ENCODE assay signal across 10 cellular contexts in genomic region chr7:27169658-27170493, GRCh38. TPM values are rescaled to one million over a fixed set of nuclear protein-coding genes. Genes with fewer than 3 reads are reported as not detected.
DNase-seq lines count a peak whose midpoint lies in the region; ATAC-seq lines count a peak whose summit lies in the region.
"Had no signal": no experiment of that assay in that cellular context is flagged by ENCODE, and none has a peak within 500 bp of the region (broad histone marks: within the 10 kb centered on the region; RNA-seq: fewer than 3 reads in every experiment).

No MANE protein-coding gene starts in this region.

- H4K8ac ChIP-seq in trophoblast cell (ENCODE audit: low read depth, low read length) = no peak overlapping the region

- H4K91ac ChIP-seq in trophoblast cell (ENCODE audit: low read depth, low read length) = no peak overlapping the region

- H3K4ac ChIP-seq in trophoblast cell (ENCODE audit: low read depth, low read length) = no peak overlapping the region

- H3K27me3 ChIP-seq in duodenal mucosa (ENCODE audit: control insufficient read depth in 1 of 2, insufficient read depth in 2 of 2, low read length in 2 of 2) (peaks cover 94 to 98% of the 10 kb centered on the region in 2 donors), trophoblast cell (ENCODE audit: insufficient read depth, low read length) (peaks cover 91% of the 10 kb centered on the region)

- H3K9me3 ChIP-seq in duodenal mucosa (ENCODE audit: control insufficient read depth in 1 of 2, low read length in 2 of 2) (no peaks in the 10 kb centered on the region), trophoblast cell (ENCODE audit: insufficient read depth, low read depth, low read length) (peaks cover 49% of the 10 kb centered on the region)

- H3K79me1 ChIP-seq in trophoblast cell (ENCODE audit: low read length) = no peaks in the 10 kb centered on the region

- no peak overlapping the region for H3K18ac ChIP-seq in trophoblast cell (ENCODE audit: low read length)

- H3K14ac ChIP-seq in trophoblast cell (ENCODE audit: low read length) = no peak overlapping the region

- no peaks in the 10 kb centered on the region for H3K79me2 ChIP-seq in trophoblast cell (ENCODE audit: control insufficient read depth, insufficient read depth, low read length, poor library complexity)

- peaks cover 0 to 7% of the 10 kb centered on the region in 2 donors for H3K4me1 ChIP-seq in duodenal mucosa (ENCODE audit: control insufficient read depth in 1 of 2, insufficient read depth in 2 of 2, low read length in 2 of 2)
- peaks cover 6 to 20% of the 10 kb centered on the region in 2 experiments for H3K4me1 ChIP-seq in trophoblast cell (ENCODE audit: control insufficient read depth in 1 of 2, insufficient read depth in 2 of 2, low read length in 2 of 2)

- no CpG with 5 or more reads among the region's 49 CpGs for WGBS in trophoblast cell (ENCODE audit: extremely low coverage, insufficient coverage, insufficient read length)

- peak overlapping the region; percentile 27 for H3K4me2 ChIP-seq in trophoblast cell (ENCODE audit: low read length)

- H2AK5ac ChIP-seq in trophoblast cell (ENCODE audit: low read length) = no peak overlapping the region

- H3K36me3 ChIP-seq in duodenal mucosa (ENCODE audit: control insufficient read depth in 1 of 2, insufficient read depth in 2 of 2, low read length in 2 of 2) = no peaks in the 10 kb centered on the region
- H3K36me3 ChIP-seq in trophoblast cell (ENCODE audit: control insufficient read depth in 1 of 2, insufficient read depth in 2 of 2, low read length in 2 of 2) = no peaks in the 10 kb centered on the region

- no peak overlapping the region for H2BK12ac ChIP-seq in trophoblast cell (ENCODE audit: low read length)

- H2BK5ac ChIP-seq in trophoblast cell (ENCODE audit: low read depth, low read length, poor library complexity) = no peak overlapping the region

- H3K4me3 ChIP-seq in duodenal mucosa (ENCODE audit: low read depth in 1 of 2, low read length in 2 of 2) = no peak overlapping the region
- H3K4me3 ChIP-seq in trophoblast cell (ENCODE audit: low read depth, low read length) = no peak overlapping the region

- no peak overlapping the region for H4K12ac ChIP-seq in trophoblast cell (ENCODE audit: low read depth, low read length)

- H3K23ac ChIP-seq in trophoblast cell (ENCODE audit: low read length) = no peak overlapping the region

- DNase-seq in DMS79 treated with DMSO at 0.1 percent for 48 hours (lab: John Stamatoyannopoulos, UW) (peak; percentile 74), M059J (ENCODE audit: low read depth) (peak; percentile 82), trophoblast cell (peak; percentile 43 to 70), D341Med (ENCODE audit: low spot score) (no peak), OCI-M1 (lab: John Stamatoyannopoulos, UW) (no peak)
- DNase-seq: erythroblast had no signal

- no peak for ATAC-seq in GM21723 (IDR thresholded peaks at IDR 0.05; ENCODE audit: unreplicated experiment)
- ATAC-seq in GM19324 (IDR thresholded peaks at IDR 0.05; ENCODE audit: low FRiP score, unreplicated experiment) = no peak

- no peak overlapping the region for H3K9ac ChIP-seq in duodenal mucosa (ENCODE audit: low read depth in 1 of 2, low read length in 2 of 2)
- no peak overlapping the region for H3K9ac ChIP-seq in trophoblast cell (ENCODE audit: low read length)

- H2BK120ac ChIP-seq in trophoblast cell (ENCODE audit: insufficient read depth, low read length, poor library complexity) = no peak overlapping the region

- H3K27ac ChIP-seq in duodenal mucosa (ENCODE audit: low read depth, low read length) (peak overlapping the region; percentile 3), trophoblast cell (ENCODE audit: low read depth, low read length) (no peak overlapping the region)

- no peak overlapping the region for H2AFZ ChIP-seq in trophoblast cell (ENCODE audit: insufficient read depth, low read length, poor library complexity)

RNA-seq across cellular contexts. Expression of gene HOXA10, which starts 4.2 kb away (rescaled TPM):
- total RNA-seq in M059J (2014; rRNA removed; shearing (Covaris generic)) = 15.4 and 16.7 TPM in 2 replicates
- polyA plus RNA-seq in trophoblast cell (2013) = 1.5 and 2.1 TPM in 2 replicates
- total RNA-seq: T-helper 2 cell treated with Interferon-gamma antibody and Interleukin-4, amounts not matched to agents 100 ng/mL and 5 ng/mL, for 36 hours had no signal

RNA-seq across cellular contexts. Expression of gene HOXA9, which starts 4.5 kb away (rescaled TPM):
- 66.1 and 66.8 TPM in 2 replicates for total RNA-seq in M059J (2014; rRNA removed; shearing (Covaris generic))
- 1.2 and 1.5 TPM in 2 replicates for polyA plus RNA-seq in trophoblast cell (2013)
- total RNA-seq: T-helper 2 cell treated with Interferon-gamma antibody and Interleukin-4, amounts not matched to agents 100 ng/mL and 5 ng/mL, for 36 hours had no signal

RNA-seq across cellular contexts. Expression of gene HOXA7, which starts 13.4 kb away (rescaled TPM):
- total RNA-seq in M059J (2014; rRNA removed; shearing (Covaris generic)) = 3.7 and 4.6 TPM in 2 replicates
- polyA plus RNA-seq in trophoblast cell (2013) = not detected in 2 replicates
- total RNA-seq: T-helper 2 cell treated with Interferon-gamma antibody and Interleukin-4, amounts not matched to agents 100 ng/mL and 5 ng/mL, for 36 hours had no signal

RNA-seq across cellular contexts. Expression of gene HOXA11, which starts 15.2 kb away (rescaled TPM):
- total RNA-seq in M059J (2014; rRNA removed; shearing (Covaris generic)) = 0.79 and 1.1 TPM in 2 replicates
- polyA plus RNA-seq in trophoblast cell (2013) = 1.5 and 2.2 TPM in 2 replicates
- total RNA-seq: T-helper 2 cell treated with Interferon-gamma antibody and Interleukin-4, amounts not matched to agents 100 ng/mL and 5 ng/mL, for 36 hours had no signal

RNA-seq across cellular contexts. Expression of gene HOXA3, which starts 17.5 kb away (rescaled TPM):
- 0.86 and 8.6 TPM in 2 replicates for total RNA-seq in M059J (2014; rRNA removed; shearing (Covaris generic))
- not detected in 2 replicates for polyA plus RNA-seq in trophoblast cell (2013)
- total RNA-seq: T-helper 2 cell treated with Interferon-gamma antibody and Interleukin-4, amounts not matched to agents 100 ng/mL and 5 ng/mL, for 36 hours had no signal

Comparison
In these comparisons a context has a peak if more than half of its experiments do, and no peak if none do; other contexts are left out.
1. DNase-seq: peak in DMS79 treated with DMSO at 0.1 percent for 48 hours (single experiment), M059J (single experiment) and trophoblast cell (2 of 2); none in D341Med (single experiment) and OCI-M1 (single experiment).